6 cellular contexts compared by ENCODE assay signal in genomic region chr15:33698128-33698527, GRCh38.
"Had no signal": no experiment of that assay in that cellular context is flagged by ENCODE, and none has a peak within 500 bp of the region (broad histone marks: within the 10 kb centered on the region; RNA-seq: fewer than 3 reads in every experiment).

No MANE protein-coding gene starts in this region.

- H2AFZ ChIP-seq: GM23338 had no signal

- ATAC-seq: GM23338 had no signal

- H3K27ac ChIP-seq: HL-60 had no signal

- H3K4me3 ChIP-seq: GM23338 had no signal

- DNase-seq: H9, HCEC 1CT, KG1 had no signal

- H3K4me2 ChIP-seq: GM23338 had no signal

- FAIRE-seq: H54 had no signal
